1 cellular context compared by ENCODE assay signal in the genomic region with DNA sequence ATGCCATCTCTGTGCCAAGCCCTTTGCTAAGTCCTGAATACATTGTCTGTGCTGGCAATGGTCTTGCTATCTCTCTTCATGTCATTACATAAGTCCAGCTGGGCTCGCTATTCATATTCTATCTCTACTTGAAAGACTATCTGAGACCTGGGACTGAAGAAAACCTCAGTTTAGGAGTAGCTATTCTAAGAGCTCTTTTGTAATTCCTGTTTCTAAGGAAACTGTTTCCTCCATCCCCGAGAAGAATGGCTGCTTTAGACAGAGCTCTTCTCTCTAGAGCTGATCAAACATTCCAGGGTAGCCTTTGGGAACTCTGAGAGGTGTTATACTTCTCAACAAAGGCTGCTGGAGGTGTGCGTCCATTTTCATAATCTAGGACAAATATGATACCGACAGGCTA.
TF ChIP-seq lines count a peak whose summit lies in the region.

No MANE protein-coding gene starts in this region.

TF ChIP-seq in H1, 55 proteins besides CTCF, POLR2A, EP300 and RAD21 (continued from another document):
- TF ChIP-seq CHD7 (IDR thresholded peaks at IDR 0.05; ENCODE audit: insufficient replicate concordance, low read length): peak; percentile 87
- TF ChIP-seq HDAC2 (IDR thresholded peaks at IDR 0.05; ENCODE audit: borderline replicate concordance in 1 of 2, low read depth in 2 of 2, low read length in 2 of 2): peak in 1 of 2 experiments; percentile 17; a peak in 1 of 4 replicates
- TF ChIP-seq TEAD4 (IDR thresholded peaks at IDR 0.05; ENCODE audit: low read depth, low read length): peak; percentile 64; the same call in 1 of the 2 replicates
- TF ChIP-seq CREB1 (IDR thresholded peaks at IDR 0.05): no peak
